In genomic region chr13:35957174-35957867, GRCh38 we compare ENCODE assay signal across 1 cellular context.
TF ChIP-seq lines count a peak whose summit lies in the region.

No MANE protein-coding gene starts in this region.

TF ChIP-seq in IMR-90, 13 proteins besides CTCF, POLR2A, EP300 and RAD21 (continued from another document):
- TF ChIP-seq BHLHE40 (IDR thresholded peaks at IDR 0.05; ENCODE audit: low read depth, low read length) (no peak), CEBPB (IDR thresholded peaks at IDR 0.05; ENCODE audit: low read depth, low read length) (no peak), SMC3 (IDR thresholded peaks at IDR 0.05; ENCODE audit: low read depth, low read length) (no peak), MAFK (IDR thresholded peaks at IDR 0.05; ENCODE audit: low read depth, low read length) (no peak), RCOR1 (IDR thresholded peaks at IDR 0.05; ENCODE audit: insufficient replicate concordance, low read length) (no peak), MAZ (IDR thresholded peaks at IDR 0.05; ENCODE audit: borderline replicate concordance, low read depth, low read length) (no peak), USF2 (IDR thresholded peaks at IDR 0.05; ENCODE audit: low read depth, low read length) (no peak)
